1 cellular context compared by ENCODE assay signal in genomic region chr10:70234668-70235447, GRCh38.
TF ChIP-seq lines count a peak whose summit lies in the region.

No MANE protein-coding gene starts in this region.

TF ChIP-seq in HCT116, 20 proteins besides CTCF, POLR2A, EP300 and RAD21 (continued from another document):
- TF ChIP-seq ZBTB33 (IDR thresholded peaks at IDR 0.05; ENCODE audit: extremely low read depth, insufficient replicate concordance, low read length) (no peak), SP1 (IDR thresholded peaks at IDR 0.05; ENCODE audit: low read depth) (no peak), SIN3A (IDR thresholded peaks at IDR 0.05; ENCODE audit: low read depth) (no peak), POLR2AphosphoS5 (IDR thresholded peaks at IDR 0.05; ENCODE audit: low read depth, low read length) (no peak), EZH2phosphoT487 (IDR thresholded peaks at IDR 0.05; ENCODE audit: borderline replicate concordance) (no peak), ELF1 (IDR thresholded peaks at IDR 0.05; ENCODE audit: borderline replicate concordance, low read depth) (no peak), JUND (IDR thresholded peaks at IDR 0.05) (no peak), CBX3 (IDR thresholded peaks at IDR 0.05; ENCODE audit: low read depth) (no peak)
TF ChIP-seq in HCT116: peak in this region for 0.
